In genomic region chr6:137497722-137498463, GRCh38 we compare ENCODE assay signal across 10 cellular contexts. TPM values are rescaled to one million over a fixed set of nuclear protein-coding genes. Genes with fewer than 3 reads are reported as not detected.
DNase-seq lines count a peak whose midpoint lies in the region; ATAC-seq, FAIRE-seq and TF ChIP-seq lines count a peak whose summit lies in the region.
"Had no signal": no experiment of that assay in that cellular context is flagged by ENCODE, and none has a peak within 500 bp of the region (broad histone marks: within the 10 kb centered on the region; RNA-seq: fewer than 3 reads in every experiment).

No MANE protein-coding gene starts in this region.

- H3K79me2 ChIP-seq in endothelial cell of umbilical vein (ENCODE audit: control insufficient read depth, insufficient read depth, low read length) = no peaks in the 10 kb centered on the region

- peak overlapping the region; percentile 62 for H3K4me3 Mint-ChIP-seq in nephron progenitor cell

- peaks cover 100% of the 10 kb centered on the region for H3K27me3 Mint-ChIP-seq in nephron progenitor cell (ENCODE audit: low read depth, poor library complexity)

- dilution Hi-C loops in endothelial cell of umbilical vein (cut with MboI; ENCODE audit: extremely low pct_ligation_motif_present, low sequenced_read_pairs) = no loop called here

- H3K4me1 ChIP-seq in Peyer's patch = peaks cover 0 to 41% (median 12%) of the 10 kb centered on the region in 4 donors
- H3K4me1 ChIP-seq in endothelial cell of umbilical vein (ENCODE audit: control insufficient read depth, extremely low read depth, insufficient read depth, low read length) = no peaks in the 10 kb centered on the region

- no peak overlapping the region for H3K27ac Mint-ChIP-seq in nephron progenitor cell

- TF ChIP-seq POLR2A in GM12891 (IDR thresholded peaks at IDR 0.05; ENCODE audit: low read depth, low read length) (no peak), Peyer's patch (IDR thresholded peaks at IDR 0.05) (no peak), endothelial cell of umbilical vein (IDR thresholded peaks at IDR 0.05; ENCODE audit: low read depth, low read length) (no peak)

- H2AFZ ChIP-seq in endothelial cell of umbilical vein (ENCODE audit: low read depth, low read length) = no peak overlapping the region

- H3K36me3 Mint-ChIP-seq in nephron progenitor cell (ENCODE audit: low read depth) = no peaks in the 10 kb centered on the region

- CTCF ChIA-PET in endothelial cell of umbilical vein (lab: Charles Lee) = no interaction called here

- no peak for ATAC-seq in HG02798 (IDR thresholded peaks at IDR 0.05; ENCODE audit: poor library complexity, unreplicated experiment)

- TF ChIP-seq CTCF in Peyer's patch (IDR thresholded peaks at IDR 0.05) (no peak), endothelial cell of umbilical vein (IDR thresholded peaks at IDR 0.05; ENCODE audit: extremely low read depth in 1 of 2, insufficient read depth in 1 of 2, low read depth in 1 of 2, low read length in 2 of 2) (no peak), nephron progenitor cell (IDR thresholded peaks at IDR 0.05) (no peak)

- FAIRE-seq in GM12891 (lab: Jason Lieb, UNC) (no peak), endothelial cell of umbilical vein (lab: Jason Lieb, UNC) (no peak)
- FAIRE-seq: frontal cortex had no signal

- H3K9me3 ChIP-seq in Peyer's patch (no peaks in the 10 kb centered on the region), endothelial cell of umbilical vein (replicated peaks; ENCODE audit: control insufficient read depth, insufficient read depth, low read length) (no peaks in the 10 kb centered on the region)

- POLR2A ChIA-PET in endothelial cell of umbilical vein (lab: Charles Lee) = no interaction called here

- H3K4me1 Mint-ChIP-seq in nephron progenitor cell = peaks cover 40% of the 10 kb centered on the region

- no peaks in the 10 kb centered on the region for H3K36me3 ChIP-seq in Peyer's patch
- no peaks in the 10 kb centered on the region for H3K36me3 ChIP-seq in endothelial cell of umbilical vein (ENCODE audit: control insufficient read depth in 2 of 2, extremely low read depth in 1 of 2, insufficient read depth in 2 of 2, low read length in 2 of 2)

- H3K27me3 ChIP-seq in Peyer's patch (peaks cover 0 to 53% of the 10 kb centered on the region in 2 donors), endothelial cell of umbilical vein (ENCODE audit: control insufficient read depth in 2 of 2, insufficient read depth in 2 of 2, low read length in 2 of 2) (peaks cover 62 to 95% of the 10 kb centered on the region in 2 experiments)

- H3K9me1 ChIP-seq in endothelial cell of umbilical vein (replicated peaks; ENCODE audit: control insufficient read depth, extremely low read depth, insufficient read depth, low read length) = no peaks in the 10 kb centered on the region

- no peak overlapping the region for H3K27ac ChIP-seq in Peyer's patch
- no peak overlapping the region for H3K27ac ChIP-seq in endothelial cell of umbilical vein (ENCODE audit: insufficient read depth, low read depth, low read length)

- in situ Hi-C loops in ACHN (cut with HindIII; ENCODE audit: low pct_ligation_motif_present, low pct_unique_long_range_greater_than_20kb, low sequenced_read_pairs) = no loop called here

- peaks cover 4% of the 10 kb centered on the region for H3K9me3 Mint-ChIP-seq in nephron progenitor cell

- no peak overlapping the region for H3K4me2 ChIP-seq in endothelial cell of umbilical vein (ENCODE audit: insufficient read depth, low read length)

- H4K20me1 ChIP-seq in endothelial cell of umbilical vein (replicated peaks; ENCODE audit: control insufficient read depth, extremely low read depth, insufficient read depth, low read length) = no peaks in the 10 kb centered on the region

- intact Hi-C loops in endothelial cell of umbilical vein (cut with micrococcal nuclease) = loop anchor here (10.0 kb wide), 1 partner anchor 223 kb away; no protein-coding TSS in a partner anchor

- DNase-seq in GM12891 (ENCODE audit: insufficient read length, low spot score) (peak; percentile 28), Peyer's patch (peak in 2 of 3 donors; percentile 45 to 60), endothelial cell of umbilical vein (ENCODE audit: low read depth, low spot score) (no peak), nephron progenitor cell (peak; percentile 61), ACHN (no peak), SIG-M5 treated with dmso at 0.1 percent for 504 hours (lab: John Stamatoyannopoulos, UW; ENCODE audit: unreplicated experiment) (no peak), SK-N-DZ (ENCODE audit: low spot score) (no peak)
- DNase-seq: NCI-H524 treated with DMSO at 0.1 percent for 48 hours had no signal

- peak overlapping the region in 3 of 4 donors; percentile 24 to 39 (median 30) for H3K4me3 ChIP-seq in Peyer's patch
- no peak overlapping the region for H3K4me3 ChIP-seq in endothelial cell of umbilical vein (replicated peaks in 1 of 3; ENCODE audit: insufficient read depth in 1 of 3, low read depth in 1 of 3, low read length in 3 of 3)

- BruUV-seq in endothelial cell of umbilical vein (replicated peaks; lab: Mats Ljungman, UMichigan) = no TSS peak

- H3K9ac ChIP-seq in endothelial cell of umbilical vein (replicated peaks; ENCODE audit: extremely low read depth, insufficient read depth, low read length) = no peak overlapping the region

TF ChIP-seq in GM12891, 5 proteins besides CTCF, POLR2A, EP300 and RAD21:
- TF ChIP-seq TAF1 (IDR thresholded peaks at IDR 0.05; ENCODE audit: low read depth, low read length) (no peak), SPI1 (IDR thresholded peaks at IDR 0.05; ENCODE audit: low read depth, low read length) (no peak), POLR2AphosphoS5 (IDR thresholded peaks at IDR 0.05; ENCODE audit: low read depth, low read length) (no peak), POU2F2 (IDR thresholded peaks at IDR 0.05; ENCODE audit: low read depth, low read length) (no peak), PAX5 (IDR thresholded peaks at IDR 0.05; ENCODE audit: insufficient read depth, low read length, severe bottlenecking) (no peak)

TF ChIP-seq in endothelial cell of umbilical vein, 7 proteins besides CTCF, POLR2A, EP300 and RAD21:
- TF ChIP-seq EZH2 (IDR thresholded peaks at IDR 0.05; ENCODE audit: borderline replicate concordance, low read depth, low read length, severe bottlenecking) (peak; percentile 98), JUN (IDR thresholded peaks at IDR 0.05; ENCODE audit: borderline replicate concordance, insufficient read depth, insufficient read length, low read depth) (no peak)

RNA-seq across cellular contexts. Expression of gene OLIG3, which starts 3.7 kb away (rescaled TPM):
- not detected for polyA plus RNA-seq in GM12891 (2012; ENCODE audit: low read depth, missing spikeins)
- not detected for total RNA-seq in Peyer's patch
- total RNA-seq in endothelial cell of umbilical vein = not detected in 2 replicates
- not detected in 2 replicates for polyA plus RNA-seq in endothelial cell of umbilical vein
- not detected in 2 replicates for polyA plus RNA-seq in endothelial cell of umbilical vein (2011; cell fraction: cytosol; rRNA removed)
- not detected in 2 replicates for polyA plus RNA-seq in endothelial cell of umbilical vein (2011; cell fraction: nucleus; rRNA removed)
- polyA plus RNA-seq in endothelial cell of umbilical vein (2012) = not detected in 2 replicates
- polyA minus RNA-seq in endothelial cell of umbilical vein = not detected in 2 replicates
- polyA minus RNA-seq in endothelial cell of umbilical vein (2011; cell fraction: cytosol; rRNA and poly(A)+ RNA removed) = not detected
- not detected in 2 replicates for polyA minus RNA-seq in endothelial cell of umbilical vein (2011; cell fraction: nucleus; rRNA and poly(A)+ RNA removed)
- polyA plus RNA-seq in SK-N-DZ (2014; cell fraction: cytosol; rRNA removed) = not detected in 2 replicates
- not detected in 2 replicates for polyA plus RNA-seq in SK-N-DZ (2014; cell fraction: nucleus; rRNA removed)
- total RNA-seq: frontal cortex had no signal

Comparison
In these comparisons a context has a peak if more than half of its experiments do, and no peak if none do; other contexts are left out.
1. DNase-seq: peak in GM12891 (single experiment), Peyer's patch (2 of 3) and nephron progenitor cell (single experiment); none in endothelial cell of umbilical vein (single experiment), ACHN (single experiment), SIG-M5 treated with dmso at 0.1 percent for 504 hours (single experiment) and SK-N-DZ (single experiment).
2. H3K4me3 ChIP-seq: peak in Peyer's patch (3 of 4); none in endothelial cell of umbilical vein (0 of 3).